Comparison of ENCODE assay signal across 1 cellular context in genomic region chr11:78372114-78372768, GRCh38.
TF ChIP-seq lines count a peak whose summit lies in the region.

No MANE protein-coding gene starts in this region.

TF ChIP-seq in K562, 482 proteins besides CTCF, POLR2A, EP300 and RAD21 (continued from another document):
- peak; percentile 57 for TF ChIP-seq C11orf30 (IDR thresholded peaks at IDR 0.05; ENCODE audit: low read depth)
